ENCODE assay signal across 11 cellular contexts in the genomic region with DNA sequence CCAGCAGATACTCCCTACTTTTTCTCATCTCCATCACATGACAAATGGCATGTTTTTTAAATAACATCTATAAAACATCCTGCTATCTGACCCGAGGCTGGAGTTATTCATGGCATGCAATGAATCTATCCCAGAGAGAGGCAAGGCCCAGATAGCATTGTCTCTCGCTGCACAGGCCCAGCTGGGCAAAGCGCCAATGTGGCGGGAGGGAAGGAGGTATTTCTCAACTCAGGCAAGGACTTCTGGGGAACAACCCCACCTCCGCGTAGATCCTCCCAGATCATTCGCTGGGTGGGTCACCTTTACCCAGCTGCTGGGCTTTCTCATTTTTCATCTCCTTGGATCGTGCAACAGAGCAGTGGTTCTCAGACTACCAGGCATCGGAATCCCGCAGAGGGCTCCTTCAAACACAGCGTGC. TPM values are rescaled to one million over a fixed set of nuclear protein-coding genes. Genes with fewer than 3 reads are reported as not detected.
DNase-seq lines count a peak whose midpoint lies in the region; ATAC-seq and TF ChIP-seq lines count a peak whose summit lies in the region.
"Had no signal": no experiment of that assay in that cellular context is flagged by ENCODE, and none has a peak within 500 bp of the region (broad histone marks: within the 10 kb centered on the region; RNA-seq: fewer than 3 reads in every experiment).

No MANE protein-coding gene starts in this region.

- no peaks in the 10 kb centered on the region for H3K9me2 ChIP-seq in SK-N-SH

- no peak overlapping the region for H3K4me3 ChIP-seq in SK-N-SH (ENCODE audit: low read depth in 2 of 2, low read length in 1 of 2)
- H3K4me3 ChIP-seq in H7 (ENCODE audit: insufficient read depth, low read depth, low read length) = no peak overlapping the region

- H3K9me3 Mint-ChIP-seq in osteocyte (ENCODE audit: unreplicated experiment) = no peaks in the 10 kb centered on the region
- H3K9me3 Mint-ChIP-seq: activated T-helper 1 cell treated with anti-CD3 and anti-CD28 coated beads, Interleukin-12 subunit alpha, Interleukin-12 subunit beta, Interleukin-2, Interleukin-4 antibody, amounts not matched to agents 30 ng/mL and 10 ng/mL and 1 ng/mL, durations not matched to agents 14 hours and 24 hours and 36 hours; T-helper 2 cell treated with Interferon-gamma antibody and Interleukin-4, amounts not matched to agents 5 μg/mL and 100 μg/mL, for 36 hours had no signal

- TF ChIP-seq CTCF in SK-N-SH (IDR thresholded peaks at IDR 0.05) (no peak), osteocyte (IDR thresholded peaks at IDR 0.05) (no peak)

- CTCF ChIA-PET in SK-N-SH (lab: Yijun Ruan, JAX) = interaction anchor here (1.1 kb wide), 1 partner anchor 82 kb away, joined by 4 read pairs; no protein-coding TSS in a partner anchor

- no peaks in the 10 kb centered on the region for H3K9me3 ChIP-seq in SK-N-SH

- peak overlapping the region; percentile 82 for H3K27ac Mint-ChIP-seq in osteocyte (ENCODE audit: unreplicated experiment)
- H3K27ac Mint-ChIP-seq: activated T-helper 1 cell treated with anti-CD3 and anti-CD28 coated beads, Interleukin-12 subunit alpha, Interleukin-12 subunit beta, Interleukin-2, Interleukin-4 antibody, amounts not matched to agents 30 ng/mL and 10 ng/mL and 1 ng/mL, durations not matched to agents 14 hours and 24 hours and 36 hours; T-helper 2 cell treated with Interferon-gamma antibody and Interleukin-4, amounts not matched to agents 5 μg/mL and 100 μg/mL, for 36 hours had no signal

- H3K27ac ChIP-seq in SK-N-SH (ENCODE audit: low read depth in 2 of 2, low read length in 1 of 2) = peak overlapping the region; percentile 50 to 93; a peak in 3 of 4 replicates

- no peak for TF ChIP-seq RAD21 in SK-N-SH (IDR thresholded peaks at IDR 0.05; ENCODE audit: low read length)

- no peak overlapping the region for H3K9ac ChIP-seq in SK-N-SH

- H3K79me2 ChIP-seq in SK-N-SH (ENCODE audit: insufficient read depth) = no peaks in the 10 kb centered on the region

- peak in 1 of 2 experiments; percentile 62; a peak in 1 of 4 replicates for TF ChIP-seq EP300 in SK-N-SH (IDR thresholded peaks at IDR 0.05; ENCODE audit: borderline replicate concordance in 1 of 2, low read depth in 1 of 2, low read length in 1 of 2)

- H3K4me2 ChIP-seq in SK-N-SH = no peak overlapping the region

- peak overlapping the region; percentile 39; the same call in 1 of the 2 replicates for H2AFZ ChIP-seq in SK-N-SH (ENCODE audit: low read depth)

- peaks cover 2% of the 10 kb centered on the region for H3K36me3 Mint-ChIP-seq in osteocyte (ENCODE audit: unreplicated experiment)

- no peaks in the 10 kb centered on the region for H3K27me3 Mint-ChIP-seq in osteocyte (ENCODE audit: unreplicated experiment)

- peaks cover 80% of the 10 kb centered on the region for H3K4me1 Mint-ChIP-seq in osteocyte (ENCODE audit: unreplicated experiment)

- DNase-seq in ELR (ENCODE audit: low read depth) (peak; percentile 35), SK-N-SH (no peak), Right ventricle myocardium inferior (ENCODE audit: missing footprints) (peak; percentile 87), osteocyte (ENCODE audit: extremely low spot score, unreplicated experiment) (peak; percentile 90), H7 (no peak)
- no peak for DNase-seq in effector CD8-positive, alpha-beta T cell (lab: John Stamatoyannopoulos, UW)
- DNase-seq in activated CD4-positive, CD25-positive, alpha-beta regulatory T cell (lab: John Stamatoyannopoulos, UW) = no peak
- DNase-seq: NCI-H510A treated with DMSO at 0.1 percent for 48 hours had no signal

- intact Hi-C loops in Right ventricle myocardium inferior (cut with DNase I) = no loop called here

- 48% methylated on average over 8 of the region's 11 CpGs for WGBS in SK-N-SH (ENCODE audit: low lambda C conversion rate)

- H3K27me3 ChIP-seq in SK-N-SH (ENCODE audit: insufficient read depth) (no peaks in the 10 kb centered on the region), H7 (ENCODE audit: control insufficient read depth, insufficient read depth, low read length) (no peaks in the 10 kb centered on the region; the same call in 1 of the 2 replicates)

- H3K36me3 ChIP-seq in SK-N-SH (replicated peaks in 1 of 2; ENCODE audit: control insufficient read depth in 1 of 2, insufficient read depth in 2 of 2, low read length in 1 of 2) (no peaks in the 10 kb centered on the region), H7 (replicated peaks; ENCODE audit: control insufficient read depth, insufficient read depth, low read length) (no peaks in the 10 kb centered on the region)

- H3K4me3 Mint-ChIP-seq in osteocyte (ENCODE audit: unreplicated experiment) = no peak overlapping the region
- H3K4me3 Mint-ChIP-seq: activated T-helper 1 cell treated with anti-CD3 and anti-CD28 coated beads, Interleukin-12 subunit alpha, Interleukin-12 subunit beta, Interleukin-2, Interleukin-4 antibody, amounts not matched to agents 30 ng/mL and 10 ng/mL and 1 ng/mL, durations not matched to agents 14 hours and 24 hours and 36 hours; T-helper 2 cell treated with Interferon-gamma antibody and Interleukin-4, amounts not matched to agents 5 μg/mL and 100 μg/mL, for 36 hours had no signal

- peaks cover 40% of the 10 kb centered on the region for H3F3A ChIP-seq in SK-N-SH (replicated peaks; ENCODE audit: insufficient read depth)

- peak; percentile 70 for ATAC-seq in Right ventricle myocardium inferior
- no peak for ATAC-seq in GM21367 (IDR thresholded peaks at IDR 0.05; ENCODE audit: unreplicated experiment)

- POLR2A ChIA-PET in SK-N-SH (lab: Yijun Ruan, JAX) = no interaction called here

- H4K20me1 ChIP-seq in SK-N-SH (ENCODE audit: insufficient read depth) = no peaks in the 10 kb centered on the region

- peaks cover 17 to 26% of the 10 kb centered on the region in 2 experiments; a peak in 3 of 4 replicates for H3K4me1 ChIP-seq in SK-N-SH (ENCODE audit: control insufficient read depth in 1 of 2, insufficient read depth in 2 of 2, low read depth in 1 of 2, low read length in 1 of 2)

TF ChIP-seq in SK-N-SH, 30 proteins besides CTCF, POLR2A, EP300 and RAD21 (continues in another document):
- peak; percentile 37; the same call in 1 of the 2 replicates for TF ChIP-seq POLR2AphosphoS5 (IDR thresholded peaks at IDR 0.05; ENCODE audit: low read depth, low read length)
- TF ChIP-seq, protein P1, sequence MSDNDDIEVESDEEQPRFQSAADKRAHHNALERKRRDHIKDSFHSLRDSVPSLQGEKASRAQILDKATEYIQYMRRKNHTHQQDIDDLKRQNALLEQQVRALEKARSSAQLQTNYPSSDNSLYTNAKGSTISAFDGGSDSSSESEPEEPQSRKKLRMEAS (IDR thresholded peaks at IDR 0.05; ENCODE audit: low read depth) = peak; percentile 69; the same call in 1 of the 2 replicates
- TF ChIP-seq YY1 (IDR thresholded peaks at IDR 0.05; ENCODE audit: low read depth) = no peak
- peak; percentile 91 for TF ChIP-seq NFIC (IDR thresholded peaks at IDR 0.05; ENCODE audit: borderline replicate concordance)
- no peak for TF ChIP-seq MXI1 (IDR thresholded peaks at IDR 0.05; ENCODE audit: low read depth, low read length)
- TF ChIP-seq USF2 (IDR thresholded peaks at IDR 0.05; ENCODE audit: borderline replicate concordance, low read depth, low read length) = no peak
- TF ChIP-seq RCOR1 (IDR thresholded peaks at IDR 0.05; ENCODE audit: low read length) = no peak
- TF ChIP-seq, protein P2, sequence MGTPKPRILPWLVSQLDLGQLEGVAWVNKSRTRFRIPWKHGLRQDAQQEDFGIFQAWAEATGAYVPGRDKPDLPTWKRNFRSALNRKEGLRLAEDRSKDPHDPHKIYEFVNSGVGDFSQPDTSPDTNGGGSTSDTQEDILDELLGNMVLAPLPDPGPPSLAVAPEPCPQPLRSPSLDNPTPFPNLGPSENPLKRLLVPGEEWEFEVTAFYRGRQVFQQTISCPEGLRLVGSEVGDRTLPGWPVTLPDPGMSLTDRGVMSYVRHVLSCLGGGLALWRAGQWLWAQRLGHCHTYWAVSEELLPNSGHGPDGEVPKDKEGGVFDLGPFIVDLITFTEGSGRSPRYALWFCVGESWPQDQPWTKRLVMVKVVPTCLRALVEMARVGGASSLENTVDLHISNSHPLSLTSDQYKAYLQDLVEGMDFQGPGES (IDR thresholded peaks at IDR 0.05; ENCODE audit: low read depth, low read length) = no peak
- no peak for TF ChIP-seq GATA2 (CRISPR knock-in tag; IDR thresholded peaks at IDR 0.05)
- peak; percentile 68 for TF ChIP-seq TCF12 (IDR thresholded peaks at IDR 0.05)
- peak; percentile 64; the same call in 1 of the 2 replicates for TF ChIP-seq PBX3 (IDR thresholded peaks at IDR 0.05)
- TF ChIP-seq RFX5 (IDR thresholded peaks at IDR 0.05; ENCODE audit: low read length) = no peak

RNA-seq across cellular contexts. Expression of gene ERG, which starts 59.8 kb away (rescaled TPM):
- 0.05 TPM in 1 of 2 replicates, not detected in the other for polyA plus RNA-seq in SK-N-SH (2012; rRNA removed)
- polyA plus RNA-seq in SK-N-SH (2012; cell fraction: cytosol; rRNA removed) = 0.03 TPM in 1 of 2 replicates, not detected in the other
- 0.01 and 0.04 TPM in 2 replicates for polyA plus RNA-seq in SK-N-SH (2012; cell fraction: nucleus; rRNA removed)
- total RNA-seq in Right ventricle myocardium inferior (18.1 TPM), osteocyte (11.0 and 11.5 TPM in 2 replicates)
- total RNA-seq in H7 (2014; rRNA removed; shearing (Covaris generic)) = 0.37 and 1.5 TPM in 2 replicates
- total RNA-seq: activated T-helper 1 cell treated with anti-CD3 and anti-CD28 coated beads, Interleukin-12 subunit alpha, Interleukin-12 subunit beta, Interleukin-2, Interleukin-4 antibody, amounts not matched to agents 30 ng/mL and 10 ng/mL and 1 ng/mL, durations not matched to agents 14 hours and 24 hours and 36 hours had no signal

Comparison
In these comparisons a context has a peak if more than half of its experiments do, and no peak if none do; other contexts are left out.
1. DNase-seq: peak in ELR (single experiment), Right ventricle myocardium inferior (single experiment) and osteocyte (single experiment); none in SK-N-SH (single experiment), H7 (single experiment), effector CD8-positive, alpha-beta T cell (single experiment) and activated CD4-positive, CD25-positive, alpha-beta regulatory T cell (0 of 4).